8 cellular contexts compared by ENCODE assay signal in the genomic region with DNA sequence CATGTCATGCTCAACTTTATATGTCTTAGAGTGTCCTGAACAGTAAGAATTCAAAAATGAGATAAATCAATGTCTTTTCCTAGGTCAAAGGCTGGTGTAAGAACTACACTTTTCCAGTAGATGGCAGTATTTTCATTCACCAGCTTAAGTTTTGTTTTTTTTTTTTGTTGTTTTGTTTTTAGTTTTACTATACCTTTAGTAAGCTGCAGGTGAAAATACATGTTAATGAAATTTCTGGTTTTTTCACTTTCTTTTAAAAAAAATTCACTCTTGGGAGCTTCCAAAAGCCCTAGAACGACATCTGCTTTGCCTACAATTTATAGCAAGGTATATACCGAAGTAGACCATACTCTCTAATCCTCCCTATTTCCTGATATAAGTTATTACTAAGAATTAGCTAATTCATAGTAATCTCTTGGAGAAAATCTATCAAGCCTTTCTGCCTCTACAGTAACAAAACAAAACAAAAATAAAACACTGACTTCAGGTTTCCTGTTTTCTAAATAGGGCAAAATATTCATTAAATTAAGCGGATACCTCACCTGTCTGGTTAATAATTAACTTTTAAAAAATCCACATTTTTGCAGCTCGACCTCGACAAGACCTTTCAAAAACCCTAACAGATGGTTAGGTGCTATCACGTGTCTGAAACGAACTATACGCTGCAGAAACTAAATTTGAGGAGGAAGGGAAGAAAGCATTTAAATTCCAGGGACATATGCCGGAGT. TPM values are rescaled to one million over a fixed set of nuclear protein-coding genes. Genes with fewer than 3 reads are reported as not detected.
DNase-seq lines count a peak whose midpoint lies in the region; ATAC-seq and TF ChIP-seq lines count a peak whose summit lies in the region.

No MANE protein-coding gene starts in this region.

- in situ Hi-C loops in G401 (cut with HindIII; ENCODE audit: low sequenced_read_pairs), result no loop called here

- intact Hi-C loops in posterior cingulate gyrus (cut with DNase I), result loop anchor here (10.0 kb wide), 2 partner anchors 241 to 341 kb away; a partner anchor contains a TSS

- peak; percentile 71 for DNase-seq in G401 (ENCODE audit: low spot score)
- DNase-seq in KG1 (lab: John Stamatoyannopoulos, UW), result peak; percentile 17
- peak; percentile 45 for DNase-seq in SK-N-MC (ENCODE audit: low read depth, low spot score)
- DNase-seq in erythroblast (lab: John Stamatoyannopoulos, UW), result peak; percentile 49 to 67
- peak; percentile 75 for DNase-seq in osteoblast (ENCODE audit: insufficient read length, low spot score, missing footprints)
- no peak for DNase-seq in posterior cingulate gyrus
- DNase-seq in COLO829 (ENCODE audit: low spot score), result no peak

- peak overlapping the region; percentile 88 for H3K4me3 ChIP-seq in SK-N-MC
- H3K4me3 ChIP-seq in osteoblast (ENCODE audit: insufficient read depth, low read length), result peak overlapping the region; percentile 86

- H3K36me3 ChIP-seq in SK-N-MC (ENCODE audit: insufficient read depth, low read length), result no peaks in the 10 kb centered on the region
- no peaks in the 10 kb centered on the region for H3K36me3 ChIP-seq in osteoblast (ENCODE audit: insufficient read depth, low read length)

- TF ChIP-seq POLR2A in erythroblast (IDR thresholded peaks at IDR 0.05; ENCODE audit: low read length), result no peak

- no peaks in the 10 kb centered on the region for H3K9me3 ChIP-seq in SK-N-MC (ENCODE audit: low read depth, low read length)
- no peaks in the 10 kb centered on the region for H3K9me3 ChIP-seq in osteoblast (ENCODE audit: low read depth, low read length)

- TF ChIP-seq CTCF in osteoblast (IDR thresholded peaks at IDR 0.05; ENCODE audit: extremely low read depth, low read depth, low read length), result peak; percentile 71

- H3K79me2 ChIP-seq in osteoblast (ENCODE audit: insufficient read depth, low read length), result peaks cover 21% of the 10 kb centered on the region

- peak overlapping the region; percentile 77 for H3K4me2 ChIP-seq in osteoblast (ENCODE audit: insufficient read depth, low read length)

- H4K20me1 ChIP-seq in osteoblast (ENCODE audit: insufficient read depth, low read length), result peaks cover 4% of the 10 kb centered on the region

- ATAC-seq in GM18517 (IDR thresholded peaks at IDR 0.05; ENCODE audit: unreplicated experiment), result no peak

- H3K27ac ChIP-seq in SK-N-MC (no peak overlapping the region; the same call in 1 of the 2 replicates), osteoblast (ENCODE audit: low read depth, low read length) (peak overlapping the region; percentile 80)

- H3K9ac ChIP-seq in SK-N-MC (ENCODE audit: insufficient read length), result no peak overlapping the region

- no peak overlapping the region for H2AFZ ChIP-seq in osteoblast (ENCODE audit: low read length)

- H3K27me3 ChIP-seq in osteoblast (ENCODE audit: insufficient read depth, low read length), result no peaks in the 10 kb centered on the region

- peaks cover 31% of the 10 kb centered on the region for H3K4me1 ChIP-seq in osteoblast (ENCODE audit: insufficient read depth, low read length)

RNA-seq across cellular contexts. Expression of a gene that starts 2.7 kb away (rescaled TPM):
- total RNA-seq in G401 (2014; rRNA removed; shearing (Covaris generic)), result 6.6 and 17.0 TPM in 2 replicates
- total RNA-seq in osteoblast, result 26.1 and 28.3 TPM in 2 replicates

RNA-seq across cellular contexts. Expression of a gene that starts 54.5 kb away (rescaled TPM):
- 14.7 and 26.9 TPM in 2 replicates for total RNA-seq in G401 (2014; rRNA removed; shearing (Covaris generic))
- 15.9 and 17.4 TPM in 2 replicates for total RNA-seq in osteoblast

Comparison
In these comparisons a context has a peak if more than half of its experiments do, and no peak if none do; other contexts are left out.
1. DNase-seq: peak in G401 (single experiment), KG1 (single experiment), SK-N-MC (single experiment), erythroblast (2 of 2) and osteoblast (single experiment); none in posterior cingulate gyrus (0 of 10) and COLO829 (single experiment).